13 cellular contexts compared by ENCODE assay signal in the genomic region with DNA sequence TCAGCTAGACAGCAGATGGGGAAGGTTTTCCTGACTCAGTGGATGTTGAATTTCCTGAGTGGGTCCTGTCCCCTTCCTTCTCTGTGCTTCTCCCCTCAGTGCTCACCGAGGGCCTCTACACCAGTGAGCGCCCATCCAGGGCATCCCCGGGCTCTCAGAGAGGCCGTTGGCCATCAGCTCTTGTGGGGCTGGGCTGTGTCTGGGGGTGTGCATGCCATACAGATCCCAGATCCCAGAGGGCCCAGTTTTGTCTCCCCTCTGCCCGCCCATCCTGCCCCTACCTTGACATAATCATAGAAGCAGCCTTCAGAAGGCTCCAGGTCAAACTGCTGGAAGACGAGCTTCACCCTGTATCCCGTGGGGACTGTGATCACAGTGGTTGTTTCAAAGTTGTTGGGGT. TPM values are rescaled to one million over a fixed set of nuclear protein-coding genes. Genes with fewer than 3 reads are reported as not detected.
A peak's percentile ranks its signal among the peaks of the same experiment; 100 is the strongest.
DNase-seq lines count a peak whose midpoint lies in the region; ATAC-seq and TF ChIP-seq lines count a peak whose summit lies in the region.
"Had no signal": no experiment of that assay in that cellular context is flagged by ENCODE, and none has a peak within 500 bp of the region (broad histone marks: within the 10 kb centered on the region; RNA-seq: fewer than 3 reads in every experiment).

No MANE protein-coding gene starts in this region.

- H3K27me3 Mint-ChIP-seq in activated naive CD4-positive, alpha-beta T cell treated with anti-CD3 and anti-CD28 coated beads, Interleukin-2, amount 10 ng/mL, durations not matched to agents 7 days and 5 days: peaks cover 19% of the 10 kb centered on the region
- no peaks in the 10 kb centered on the region for H3K27me3 Mint-ChIP-seq in activated naive CD4-positive, alpha-beta T cell treated with anti-CD3 and anti-CD28 coated beads for 36 hours (ENCODE audit: low read depth)
- H3K27me3 Mint-ChIP-seq in naive thymus-derived CD8-positive, alpha-beta T cell: no peaks in the 10 kb centered on the region
- H3K27me3 Mint-ChIP-seq in activated CD4-positive, alpha-beta memory T cell treated with anti-CD3 and anti-CD28 coated beads, Interleukin-2, amount 10 ng/mL, durations not matched to agents 7 days and 5 days: peaks cover 6% of the 10 kb centered on the region

- CTCF ChIA-PET in activated naive CD4-positive, alpha-beta T cell treated with anti-CD3 and anti-CD28 coated beads, Interleukin-2, amount 10 ng/mL, durations not matched to agents 7 days and 5 days (lab: Charles Lee): interaction anchor here (0.5 to 1.8 kb wide), 5 partner anchors 17 to 796 kb away, joined by 3 to 6 read pairs (median 3); no protein-coding TSS in a partner anchor
- CTCF ChIA-PET in activated naive CD4-positive, alpha-beta T cell treated with anti-CD3 and anti-CD28 coated beads for 36 hours (lab: Charles Lee): interaction anchor here (0.5 to 1.2 kb wide), 8 partner anchors 14 to 169 kb away, joined by 3 to 5 read pairs (median 3); no protein-coding TSS in a partner anchor
- CTCF ChIA-PET in activated CD4-positive, alpha-beta memory T cell treated with anti-CD3 and anti-CD28 coated beads, Interleukin-2, amount 10 ng/mL, durations not matched to agents 7 days and 5 days (lab: Charles Lee): interaction anchor here (0.8 to 1.6 kb wide), 4 partner anchors 16 to 153 kb away, joined by 3 to 4 read pairs (median 3); partner anchors contain the start of genes C12orf57 and C1RL

- TF ChIP-seq POLR2A in esophagus squamous epithelium (IDR thresholded peaks at IDR 0.05): no peak
- no peak for TF ChIP-seq POLR2A in tibial nerve (IDR thresholded peaks at IDR 0.05)

- no peak for TF ChIP-seq EP300 in tibial nerve (IDR thresholded peaks at IDR 0.05)

- POLR2A ChIA-PET in naive thymus-derived CD8-positive, alpha-beta T cell (lab: Charles Lee): interaction anchor here (0.8 to 1.0 kb wide), 3 partner anchors 17 to 148 kb away, joined by 3 read pairs; partner anchors contain the start of genes C12orf57 and RNU7-1
- POLR2A ChIA-PET in activated CD4-positive, alpha-beta memory T cell treated with anti-CD3 and anti-CD28 coated beads, Interleukin-2, amount 10 ng/mL, durations not matched to agents 7 days and 5 days (lab: Charles Lee): interaction anchor here (1.0 to 4.5 kb wide), 3 partner anchors 18 to 147 kb away, joined by 3 to 26 read pairs (median 20); partner anchors contain the start of genes C12orf57, C1RL and RNU7-1

- H3K27ac ChIP-seq in esophagus squamous epithelium (peak overlapping the region; percentile 78 to 92 (median 87)), tibial nerve (peak overlapping the region; percentile 40 to 91 (median 81))

- DNase-seq in activated naive CD4-positive, alpha-beta T cell treated with anti-CD3 and anti-CD28 coated beads, Interleukin-2, amount 10 ng/mL, durations not matched to agents 7 days and 5 days: no peak
- DNase-seq in activated naive CD4-positive, alpha-beta T cell treated with anti-CD3 and anti-CD28 coated beads for 36 hours: no peak
- no peak for DNase-seq in esophagus squamous epithelium (lab: John Stamatoyannopoulos, UW)
- no peak for DNase-seq in naive thymus-derived CD8-positive, alpha-beta T cell
- DNase-seq in tibial nerve (ENCODE audit: low spot score in 2 of 2): no peak
- DNase-seq in GM20000 (ENCODE audit: low spot score): no peak
- DNase-seq in MG63: no peak
- DNase-seq in activated CD4-positive, alpha-beta memory T cell treated with anti-CD3 and anti-CD28 coated beads, Interleukin-2, amount 10 ng/mL, durations not matched to agents 7 days and 5 days: no peak
- DNase-seq: erythroblast, MV-4-11, RPMI8226 had no signal

- H3K4me3 ChIP-seq in esophagus squamous epithelium (peak overlapping the region; percentile 36 to 68 (median 50)), tibial nerve (peak overlapping the region; percentile 22 to 57 (median 54)), MG63 (no peak overlapping the region)

- H3K36me3 ChIP-seq in esophagus squamous epithelium: peaks cover 0 to 31% (median 7%) of the 10 kb centered on the region in 3 donors
- H3K36me3 ChIP-seq in tibial nerve: peaks cover 0 to 38% (median 0%) of the 10 kb centered on the region in 3 donors
- H3K36me3 ChIP-seq in MG63: no peaks in the 10 kb centered on the region

- H3K9me3 ChIP-seq in esophagus squamous epithelium (no peaks in the 10 kb centered on the region), tibial nerve (no peaks in the 10 kb centered on the region), MG63 (no peaks in the 10 kb centered on the region)

- no peak overlapping the region for H3K4me3 Mint-ChIP-seq in activated naive CD4-positive, alpha-beta T cell treated with anti-CD3 and anti-CD28 coated beads, Interleukin-2, amount 10 ng/mL, durations not matched to agents 7 days and 5 days
- no peak overlapping the region for H3K4me3 Mint-ChIP-seq in activated naive CD4-positive, alpha-beta T cell treated with anti-CD3 and anti-CD28 coated beads for 36 hours
- H3K4me3 Mint-ChIP-seq in naive thymus-derived CD8-positive, alpha-beta T cell: peak overlapping the region in 7 of 10 donors; percentile 13 to 83 (median 34)
- H3K4me3 Mint-ChIP-seq in activated CD4-positive, alpha-beta memory T cell treated with anti-CD3 and anti-CD28 coated beads, Interleukin-2, amount 10 ng/mL, durations not matched to agents 7 days and 5 days: no peak overlapping the region

- H3K27me3 ChIP-seq in esophagus squamous epithelium (no peaks in the 10 kb centered on the region), tibial nerve (no peaks in the 10 kb centered on the region), MG63 (no peaks in the 10 kb centered on the region)

- peaks cover 18 to 56% (median 47%) of the 10 kb centered on the region in 3 donors for H3K4me1 ChIP-seq in esophagus squamous epithelium
- peaks cover 0 to 52% (median 17%) of the 10 kb centered on the region in 4 donors for H3K4me1 ChIP-seq in tibial nerve

- no peak for ATAC-seq in naive thymus-derived CD8-positive, alpha-beta T cell

- 38 to 55% methylated on average over 3 to 4 of the region's 7 CpGs for WGBS in esophagus squamous epithelium, 2 donors
- 73% methylated on average over 7 of the region's 7 CpGs for WGBS in tibial nerve, 2 donors

- H3K36me3 Mint-ChIP-seq in activated naive CD4-positive, alpha-beta T cell treated with anti-CD3 and anti-CD28 coated beads, Interleukin-2, amount 10 ng/mL, durations not matched to agents 7 days and 5 days: no peaks in the 10 kb centered on the region
- no peaks in the 10 kb centered on the region for H3K36me3 Mint-ChIP-seq in activated naive CD4-positive, alpha-beta T cell treated with anti-CD3 and anti-CD28 coated beads for 36 hours (ENCODE audit: low read depth)
- H3K36me3 Mint-ChIP-seq in naive thymus-derived CD8-positive, alpha-beta T cell: no peaks in the 10 kb centered on the region
- H3K36me3 Mint-ChIP-seq in activated CD4-positive, alpha-beta memory T cell treated with anti-CD3 and anti-CD28 coated beads, Interleukin-2, amount 10 ng/mL, durations not matched to agents 7 days and 5 days (ENCODE audit: low read depth): no peaks in the 10 kb centered on the region

- intact Hi-C loops in activated naive CD4-positive, alpha-beta T cell treated with anti-CD3 and anti-CD28 coated beads for 36 hours (cut with micrococcal nuclease): no loop called here
- intact Hi-C loops in esophagus squamous epithelium (cut with DNase I): loop anchor here (5.0 kb wide), 1 partner anchor 34 kb away; no protein-coding TSS in a partner anchor

- H3K27ac Mint-ChIP-seq in activated naive CD4-positive, alpha-beta T cell treated with anti-CD3 and anti-CD28 coated beads, Interleukin-2, amount 10 ng/mL, durations not matched to agents 7 days and 5 days: peak overlapping the region; percentile 34
- H3K27ac Mint-ChIP-seq in activated naive CD4-positive, alpha-beta T cell treated with anti-CD3 and anti-CD28 coated beads for 36 hours: no peak overlapping the region
- H3K27ac Mint-ChIP-seq in naive thymus-derived CD8-positive, alpha-beta T cell: peak overlapping the region in 2 of 10 donors; percentile 48 to 67
- no peak overlapping the region for H3K27ac Mint-ChIP-seq in activated CD4-positive, alpha-beta memory T cell treated with anti-CD3 and anti-CD28 coated beads, Interleukin-2, amount 10 ng/mL, durations not matched to agents 7 days and 5 days

- H3K4me1 Mint-ChIP-seq in activated naive CD4-positive, alpha-beta T cell treated with anti-CD3 and anti-CD28 coated beads, Interleukin-2, amount 10 ng/mL, durations not matched to agents 7 days and 5 days: peaks cover 13% of the 10 kb centered on the region
- H3K4me1 Mint-ChIP-seq in activated naive CD4-positive, alpha-beta T cell treated with anti-CD3 and anti-CD28 coated beads for 36 hours (ENCODE audit: low read depth): peaks cover 7% of the 10 kb centered on the region
- peaks cover 3 to 17% (median 13%) of the 10 kb centered on the region in 4 donors for H3K4me1 Mint-ChIP-seq in naive thymus-derived CD8-positive, alpha-beta T cell
- H3K4me1 Mint-ChIP-seq in activated CD4-positive, alpha-beta memory T cell treated with anti-CD3 and anti-CD28 coated beads, Interleukin-2, amount 10 ng/mL, durations not matched to agents 7 days and 5 days: peaks cover 8% of the 10 kb centered on the region

- no peaks in the 10 kb centered on the region for H3K9me3 Mint-ChIP-seq in activated naive CD4-positive, alpha-beta T cell treated with anti-CD3 and anti-CD28 coated beads, Interleukin-2, amount 10 ng/mL, durations not matched to agents 7 days and 5 days
- no peaks in the 10 kb centered on the region for H3K9me3 Mint-ChIP-seq in activated naive CD4-positive, alpha-beta T cell treated with anti-CD3 and anti-CD28 coated beads for 36 hours
- H3K9me3 Mint-ChIP-seq in naive thymus-derived CD8-positive, alpha-beta T cell: no peaks in the 10 kb centered on the region
- no peaks in the 10 kb centered on the region for H3K9me3 Mint-ChIP-seq in activated CD4-positive, alpha-beta memory T cell treated with anti-CD3 and anti-CD28 coated beads, Interleukin-2, amount 10 ng/mL, durations not matched to agents 7 days and 5 days

- TF ChIP-seq CTCF in esophagus squamous epithelium (IDR thresholded peaks at IDR 0.05): no peak
- no peak for TF ChIP-seq CTCF in tibial nerve (IDR thresholded peaks at IDR 0.05)
- TF ChIP-seq CTCF in GM20000 (IDR thresholded peaks at IDR 0.05; ENCODE audit: extremely low read depth, missing control alignments): no peak

RNA-seq across cellular contexts. Expression of gene C1R, which starts 1.1 kb away (rescaled TPM):
- 1 to 10 TPM; 1.4 to 1.5 TPM for total RNA-seq in activated naive CD4-positive, alpha-beta T cell treated with anti-CD3 and anti-CD28 coated beads for 36 hours
- total RNA-seq in esophagus squamous epithelium (100 to 1,000 TPM in 2 of 4 donors, 10 to 100 TPM in 2; 22.8 to 297 (median 140) TPM), tibial nerve (1,000 to 10,000 TPM in 1 of 4 donors, 100 to 1,000 TPM in 3; 528 to 1,237 (median 593) TPM)
- 1 to 10 TPM; 1.4 to 1.5 TPM for total RNA-seq in naive thymus-derived CD8-positive, alpha-beta T cell
- polyA plus RNA-seq in naive thymus-derived CD8-positive, alpha-beta T cell: 1 to 10 TPM; 1.5 to 3.2 (median 2.5) TPM
- total RNA-seq in MG63 (2014; rRNA removed; shearing (Covaris generic); ENCODE audit: low replicate concordance): 45.9 and 50.9 TPM in 2 replicates
- 1 to 10 TPM; 2.7 to 3.8 TPM for total RNA-seq in activated CD4-positive, alpha-beta memory T cell treated with anti-CD3 and anti-CD28 coated beads, Interleukin-2, amount 10 ng/mL, durations not matched to agents 7 days and 5 days

RNA-seq across cellular contexts. Expression of gene C1RL, which starts 17.8 kb away (rescaled TPM):
- total RNA-seq in activated naive CD4-positive, alpha-beta T cell treated with anti-CD3 and anti-CD28 coated beads for 36 hours: 10 to 100 TPM; 10.3 to 11.5 TPM
- total RNA-seq in esophagus squamous epithelium: 10 to 100 TPM; 13.0 to 53.2 (median 25.8) TPM
- total RNA-seq in naive thymus-derived CD8-positive, alpha-beta T cell: 10 to 100 TPM; 20.7 to 24.1 TPM
- 1 to 10 TPM; 3.7 to 5.7 (median 4.8) TPM for polyA plus RNA-seq in naive thymus-derived CD8-positive, alpha-beta T cell
- 100 to 1,000 TPM; 125 to 214 (median 180) TPM for total RNA-seq in tibial nerve
- total RNA-seq in MG63 (2014; rRNA removed; shearing (Covaris generic); ENCODE audit: low replicate concordance): 0.32 and 3.7 TPM in 2 replicates
- total RNA-seq in activated CD4-positive, alpha-beta memory T cell treated with anti-CD3 and anti-CD28 coated beads, Interleukin-2, amount 10 ng/mL, durations not matched to agents 7 days and 5 days: 10 to 100 TPM; 26.5 to 28.8 TPM

RNA-seq across cellular contexts. Expression of gene C1S, which starts 30.7 kb away (rescaled TPM):
- 1 to 10 TPM; 2.2 to 3.1 TPM for total RNA-seq in activated naive CD4-positive, alpha-beta T cell treated with anti-CD3 and anti-CD28 coated beads for 36 hours
- total RNA-seq in esophagus squamous epithelium (100 to 1,000 TPM in 2 of 4 donors, 10 to 100 TPM in 2; 25.2 to 375 (median 110) TPM), tibial nerve (1,000 to 10,000 TPM in 1 of 4 donors, 100 to 1,000 TPM in 3; 415 to 1,129 (median 638) TPM)
- total RNA-seq in naive thymus-derived CD8-positive, alpha-beta T cell: 1 to 10 TPM; 2.3 to 3.3 TPM
- under 1 TPM in 1 of 3 donors, not detected in 2; 0.15 TPM for polyA plus RNA-seq in naive thymus-derived CD8-positive, alpha-beta T cell
- total RNA-seq in MG63 (2014; rRNA removed; shearing (Covaris generic); ENCODE audit: low replicate concordance): 21.2 and 32.6 TPM in 2 replicates
- total RNA-seq in activated CD4-positive, alpha-beta memory T cell treated with anti-CD3 and anti-CD28 coated beads, Interleukin-2, amount 10 ng/mL, durations not matched to agents 7 days and 5 days: 1 to 10 TPM; 1.7 TPM

RNA-seq across cellular contexts. Expression of gene RBP5, which starts 37.5 kb away (rescaled TPM):
- total RNA-seq in activated naive CD4-positive, alpha-beta T cell treated with anti-CD3 and anti-CD28 coated beads for 36 hours: under 1 TPM in 1 of 2 experiments, not detected in 1; 0.57 TPM
- total RNA-seq in esophagus squamous epithelium: 1 to 10 TPM in 1 of 4 donors, under 1 TPM in 1, not detected in 2; 0.53 to 1.3 TPM
- 1 to 10 TPM in 1 of 2 experiments, under 1 TPM in 1; 0.69 to 1.1 TPM for total RNA-seq in naive thymus-derived CD8-positive, alpha-beta T cell
- polyA plus RNA-seq in naive thymus-derived CD8-positive, alpha-beta T cell: not detected
- 1 to 10 TPM in 3 of 4 donors, under 1 TPM in 1; 0.78 to 9.9 (median 2.2) TPM for total RNA-seq in tibial nerve
- total RNA-seq in MG63 (2014; rRNA removed; shearing (Covaris generic); ENCODE audit: low replicate concordance): not detected in 2 replicates
- total RNA-seq in activated CD4-positive, alpha-beta memory T cell treated with anti-CD3 and anti-CD28 coated beads, Interleukin-2, amount 10 ng/mL, durations not matched to agents 7 days and 5 days: 1 to 10 TPM in 1 of 2 experiments, under 1 TPM in 1; 0.86 to 1.8 TPM
- total RNA-seq: A673, bronchial epithelial cell had no signal

RNA-seq across cellular contexts. Expression of gene CLSTN3, which starts 39.0 kb away (rescaled TPM):
- total RNA-seq in activated naive CD4-positive, alpha-beta T cell treated with anti-CD3 and anti-CD28 coated beads for 36 hours: 10 to 100 TPM; 18.3 to 21.8 TPM
- 10 to 100 TPM in 2 of 4 donors, 1 to 10 TPM in 2; 4.8 to 12.4 (median 9.5) TPM for total RNA-seq in esophagus squamous epithelium
- total RNA-seq in naive thymus-derived CD8-positive, alpha-beta T cell: 10 to 100 TPM; 21.7 to 24.8 TPM
- polyA plus RNA-seq in naive thymus-derived CD8-positive, alpha-beta T cell: 1 to 10 TPM; 2.9 to 6.4 (median 5.8) TPM
- 100 to 1,000 TPM in 1 of 4 donors, 10 to 100 TPM in 3; 40.0 to 112 (median 79.6) TPM for total RNA-seq in tibial nerve
- total RNA-seq in MG63 (2014; rRNA removed; shearing (Covaris generic); ENCODE audit: low replicate concordance): not detected in 2 replicates
- 100 to 1,000 TPM; 148 to 152 TPM for total RNA-seq in activated CD4-positive, alpha-beta memory T cell treated with anti-CD3 and anti-CD28 coated beads, Interleukin-2, amount 10 ng/mL, durations not matched to agents 7 days and 5 days

Comparison
In these comparisons a context has a peak if more than half of its experiments do, and no peak if none do; other contexts are left out.
1. H3K4me3 Mint-ChIP-seq: peak in naive thymus-derived CD8-positive, alpha-beta T cell (7 of 10); none in activated naive CD4-positive, alpha-beta T cell treated with anti-CD3 and anti-CD28 coated beads, Interleukin-2, amount 10 ng/mL, durations not matched to agents 7 days and 5 days (single experiment), activated naive CD4-positive, alpha-beta T cell treated with anti-CD3 and anti-CD28 coated beads for 36 hours (single experiment) and activated CD4-positive, alpha-beta memory T cell treated with anti-CD3 and anti-CD28 coated beads, Interleukin-2, amount 10 ng/mL, durations not matched to agents 7 days and 5 days (single experiment).